Comparison of ENCODE assay signal across 20 cellular contexts in genomic region chr11:19347911-19348310, GRCh38.
"Had no signal": no experiment of that assay in that cellular context is flagged by ENCODE, and none has a peak within 500 bp of the region (broad histone marks: within the 10 kb centered on the region; RNA-seq: fewer than 3 reads in every experiment).

No MANE protein-coding gene starts in this region.

- H3K9me3 ChIP-seq: body of pancreas, heart left ventricle, tibial nerve had no signal

- H3K27me3 ChIP-seq: dorsolateral prefrontal cortex had no signal

- H3K36me3 ChIP-seq: heart left ventricle, tibial nerve had no signal

- H3K27ac ChIP-seq: body of pancreas, dorsolateral prefrontal cortex, epithelial cell of prostate, heart left ventricle, tibial nerve had no signal

- DNase-seq: activated B cell treated with CpG ODN at 0.5 μM for 24 hours; activated CD4-positive, alpha-beta memory T cell treated with anti-CD3 and anti-CD28 coated beads for 36 hours; activated CD4-positive, alpha-beta T cell treated with anti-CD3 and anti-CD28 coated beads for 4 hours; activated CD8-positive, alpha-beta memory T cell treated with anti-CD3 and anti-CD28 coated beads, Interleukin-2, amount 10 ng/mL, durations not matched to agents 7 days and 5 days; activated naive CD4-positive, alpha-beta T cell treated with Interleukin-2 at 50 U/mL for 16 hours; activated naive CD8-positive, alpha-beta T cell treated with anti-CD3 and anti-CD28 coated beads, Interleukin-2, amount 10 ng/mL, durations not matched to agents 7 days and 5 days; body of pancreas; central memory CD4-positive, alpha-beta T cell; dorsolateral prefrontal cortex; endodermal cell; heart left ventricle; immature natural killer cell; left ventricle myocardium superior; naive thymus-derived CD4-positive, alpha-beta T cell; posterior cingulate gyrus; stimulated activated CD4-positive, alpha-beta T cell treated with anti-CD3 and anti-CD28 coated beads, Interleukin-1b, Interleukin-23, amount 100 ng/mL, for 48 hours; stimulated activated naive CD4-positive, alpha-beta T cell treated with Interleukin-2 at 50 U/mL for 16 hours had no signal

- H3K4me3 ChIP-seq: body of pancreas, heart left ventricle, tibial nerve had no signal

- ATAC-seq: activated CD8-positive, alpha-beta memory T cell treated with anti-CD3 and anti-CD28 coated beads, Interleukin-2, amount 10 ng/mL, durations not matched to agents 7 days and 5 days; activated T-helper 17 cell treated with anti-CD3 and anti-CD28 coated beads, Interleukin-2, amount 50 U/mL, for 72 hours; body of pancreas; heart left ventricle; left ventricle myocardium superior; naive thymus-derived CD4-positive, alpha-beta T cell had no signal
